Comparison of ENCODE assay signal across 8 cellular contexts in genomic region chr19:50252111-50252886, GRCh38. TPM values are rescaled to one million over a fixed set of nuclear protein-coding genes. Genes with fewer than 3 reads are reported as not detected.
DNase-seq lines count a peak whose midpoint lies in the region; ATAC-seq and TF ChIP-seq lines count a peak whose summit lies in the region.

No MANE protein-coding gene starts in this region.

- no peak for ATAC-seq in HG02798 (IDR thresholded peaks at IDR 0.05; ENCODE audit: poor library complexity, unreplicated experiment)
- no peak for ATAC-seq in HG02938 (IDR thresholded peaks at IDR 0.05; ENCODE audit: unreplicated experiment)
- ATAC-seq in HG02678 (IDR thresholded peaks at IDR 0.05; ENCODE audit: unreplicated experiment): no peak

- no peaks in the 10 kb centered on the region for H3K4me1 ChIP-seq in testis

- peak; percentile 44 for TF ChIP-seq CTCF in kidney epithelial cell (IDR thresholded peaks at IDR 0.05; ENCODE audit: insufficient read depth, low read length, poor library complexity, severe bottlenecking)
- peak; percentile 44 to 73 (median 68) for TF ChIP-seq CTCF in testis (IDR thresholded peaks at IDR 0.05)

- no peaks in the 10 kb centered on the region for H3K27me3 ChIP-seq in kidney epithelial cell (ENCODE audit: control insufficient read depth, insufficient read depth, low read length)
- H3K27me3 ChIP-seq in testis: no peaks in the 10 kb centered on the region

- H3K4me3 ChIP-seq in kidney epithelial cell (ENCODE audit: low read depth, low read length): no peak overlapping the region
- H3K4me3 ChIP-seq in testis: no peak overlapping the region

- no peaks in the 10 kb centered on the region for H3K4me1 Mint-ChIP-seq in activated naive CD4-positive, alpha-beta T cell treated with anti-CD3 and anti-CD28 coated beads for 36 hours (ENCODE audit: low read depth)

- H3K27me3 Mint-ChIP-seq in activated naive CD4-positive, alpha-beta T cell treated with anti-CD3 and anti-CD28 coated beads for 36 hours (ENCODE audit: low read depth): peaks cover 25% of the 10 kb centered on the region

- CTCF ChIA-PET in activated naive CD4-positive, alpha-beta T cell treated with anti-CD3 and anti-CD28 coated beads for 36 hours (lab: Charles Lee): interaction anchor here (0.6 to 1.5 kb wide), 6 partner anchors 16 to 304 kb away, joined by 3 to 4 read pairs (median 3); no protein-coding TSS in a partner anchor

- no peaks in the 10 kb centered on the region for H3K36me3 Mint-ChIP-seq in activated naive CD4-positive, alpha-beta T cell treated with anti-CD3 and anti-CD28 coated beads for 36 hours (ENCODE audit: low read depth)

- WGBS in testis, 2 donors: 89 to 90% methylated on average over 20 to 23 of the region's 23 CpGs

- DNase-seq in D341Med (ENCODE audit: low spot score): peak; percentile 72
- peak; percentile 5 for DNase-seq in LoVo (ENCODE audit: low spot score)
- peak; percentile 54 for DNase-seq in activated naive CD4-positive, alpha-beta T cell treated with anti-CD3 and anti-CD28 coated beads for 36 hours
- no peak for DNase-seq in kidney epithelial cell (ENCODE audit: low read depth)
- DNase-seq in testis: peak; percentile 68

- intact Hi-C loops in activated naive CD4-positive, alpha-beta T cell treated with anti-CD3 and anti-CD28 coated beads for 36 hours (cut with micrococcal nuclease): loop anchor here (10.0 kb wide), 1 partner anchor 213 kb away; no protein-coding TSS in a partner anchor
- intact Hi-C loops in testis (cut with DNase I; ENCODE audit: low total_unique reads): no loop called here

- H3K27ac ChIP-seq in testis: no peak overlapping the region

- TF ChIP-seq POLR2A in testis (IDR thresholded peaks at IDR 0.05): no peak

- H3K27ac Mint-ChIP-seq in activated naive CD4-positive, alpha-beta T cell treated with anti-CD3 and anti-CD28 coated beads for 36 hours: no peak overlapping the region

- H3K9me3 ChIP-seq in testis: no peaks in the 10 kb centered on the region

- H3K9me3 Mint-ChIP-seq in activated naive CD4-positive, alpha-beta T cell treated with anti-CD3 and anti-CD28 coated beads for 36 hours: peaks cover 26% of the 10 kb centered on the region

- no peak overlapping the region for H3K4me3 Mint-ChIP-seq in activated naive CD4-positive, alpha-beta T cell treated with anti-CD3 and anti-CD28 coated beads for 36 hours

- H3K36me3 ChIP-seq in kidney epithelial cell (ENCODE audit: control insufficient read depth, insufficient read depth, low read length): no peaks in the 10 kb centered on the region
- no peaks in the 10 kb centered on the region for H3K36me3 ChIP-seq in testis (ENCODE audit: low read depth, missing control alignments)

RNA-seq across cellular contexts. Expression of gene MYH14, which starts 48.9 kb away (rescaled TPM):
- total RNA-seq in activated naive CD4-positive, alpha-beta T cell treated with anti-CD3 and anti-CD28 coated beads for 36 hours: not detected
- total RNA-seq in kidney epithelial cell: 87.8 and 96.0 TPM in 2 replicates
- total RNA-seq in testis: 1 to 10 TPM; 7.8 to 7.9 TPM
- 6.0 TPM for polyA plus RNA-seq in testis (ENCODE audit: insufficient read depth, low read depth, low replicate concordance)

Comparison
In these comparisons a context has a peak if more than half of its experiments do, and no peak if none do; other contexts are left out.
1. RNA of gene MYH14, which starts 48.9 kb away (total RNA-seq): 87.8 to 96.0 TPM in kidney epithelial cell; 7.8 to 7.9 TPM in testis and not detected in activated naive CD4-positive, alpha-beta T cell treated with anti-CD3 and anti-CD28 coated beads for 36 hours; every median in the first group is over 10 times any median in the second.